Comparison of ENCODE assay signal across 12 cellular contexts in the genomic region with DNA sequence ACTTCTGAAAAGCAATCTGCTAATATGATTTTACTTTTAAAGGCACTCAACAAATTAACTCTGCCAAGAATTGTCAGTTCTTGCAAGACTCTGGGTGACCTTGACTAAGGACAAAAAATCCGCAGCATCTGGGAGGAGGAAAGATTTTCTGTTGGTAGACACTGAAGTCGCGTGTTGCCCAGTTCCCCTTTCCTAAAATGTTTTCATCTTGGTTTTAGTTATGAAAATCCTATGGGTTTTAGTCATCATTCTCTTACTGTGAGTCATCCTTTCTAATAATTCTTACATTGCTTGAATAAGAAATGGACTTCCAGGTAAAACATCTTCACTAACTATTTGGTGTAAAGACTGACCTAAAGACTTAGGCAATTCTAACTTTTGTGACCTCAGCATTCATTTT. TPM values are rescaled to one million over a fixed set of nuclear protein-coding genes. Genes with fewer than 3 reads are reported as not detected.
DNase-seq lines count a peak whose midpoint lies in the region; ATAC-seq, FAIRE-seq and TF ChIP-seq lines count a peak whose summit lies in the region.
"Had no signal": no experiment of that assay in that cellular context is flagged by ENCODE, and none has a peak within 500 bp of the region (broad histone marks: within the 10 kb centered on the region; RNA-seq: fewer than 3 reads in every experiment).

No MANE protein-coding gene starts in this region.

- no peak for TF ChIP-seq POLR2A in GM12892 (IDR thresholded peaks at IDR 0.05; ENCODE audit: low read depth, low read length)

- ATAC-seq in HG02938 (IDR thresholded peaks at IDR 0.05; ENCODE audit: unreplicated experiment): peak; percentile 46

- no peak overlapping the region for H3K4me3 ChIP-seq in hepatocyte

- no peak overlapping the region for H2AFZ ChIP-seq in hepatocyte

- H3K36me3 ChIP-seq in hepatocyte (replicated peaks; ENCODE audit: insufficient read depth, low read depth): no peaks in the 10 kb centered on the region

- no peak for FAIRE-seq in GM12892 (lab: Jason Lieb, UNC)

- no peak for TF ChIP-seq CTCF in hepatocyte (IDR thresholded peaks at IDR 0.05; ENCODE audit: poor library complexity)

- WGBS in hepatocyte (ENCODE audit: low lambda C conversion rate, missing lambda C conversion rate): 66% methylated on average over 3 of the region's 3 CpGs

- no peaks in the 10 kb centered on the region for H3K9me2 ChIP-seq in hepatocyte (replicated peaks; ENCODE audit: insufficient read depth)

- H3K4me1 ChIP-seq in hepatocyte (ENCODE audit: insufficient read depth): peaks cover 35% of the 10 kb centered on the region

- H3K4me2 ChIP-seq in hepatocyte: no peak overlapping the region

- no peaks in the 10 kb centered on the region for H4K20me1 ChIP-seq in hepatocyte (ENCODE audit: insufficient read depth, poor library complexity, severe bottlenecking)

- H3K27me3 ChIP-seq in hepatocyte: no peaks in the 10 kb centered on the region

- DNase-seq in GM12892 (ENCODE audit: insufficient read length): peak; percentile 26
- DNase-seq in RPMI8226: peak; percentile 30
- no peak for DNase-seq in hepatocyte (ENCODE audit: low spot score)
- DNase-seq in activated gamma-delta T cell treated with Interleukin-2 at 50 U/mL for 16 hours: no peak
- DNase-seq in activated T-cell treated with anti-CD3 and anti-CD28 coated beads for 4 hours: no peak
- no peak for DNase-seq in activated gamma-delta T cell (lab: John Stamatoyannopoulos, UW)
- DNase-seq in HPDE6-E6E7 (ENCODE audit: extremely low spot score): no peak
- DNase-seq: activated CD4-positive, alpha-beta T cell treated with anti-CD3 and anti-CD28 coated beads, Interleukin-2, amount 50 U/mL, for 1 hour; effector CD8-positive, alpha-beta T cell; naive B cell; NCI-H510A treated with DMSO at 0.1 percent for 48 hours had no signal

- H3K79me2 ChIP-seq in hepatocyte: no peaks in the 10 kb centered on the region

- H3K9me3 ChIP-seq in hepatocyte (ENCODE audit: low read depth): no peaks in the 10 kb centered on the region

- peak overlapping the region; percentile 6 for H3K27ac ChIP-seq in hepatocyte

RNA-seq across cellular contexts. Expression of a gene that starts 9.1 kb away (rescaled TPM):
- polyA plus RNA-seq in GM12892 (2012; ENCODE audit: missing spikeins): not detected
- total RNA-seq in hepatocyte: 1.5 TPM in 1 of 2 replicates, not detected in the other
- polyA plus RNA-seq in hepatocyte: 0.37 and 0.72 TPM in 2 replicates

RNA-seq across cellular contexts. Expression of a gene that starts 50.2 kb away (rescaled TPM):
- 0.66 TPM for polyA plus RNA-seq in GM12892 (2012; ENCODE audit: missing spikeins)
- 4.0 and 4.1 TPM in 2 replicates for total RNA-seq in hepatocyte
- polyA plus RNA-seq in hepatocyte: 0.66 and 0.85 TPM in 2 replicates

Comparison
In these comparisons a context has a peak if more than half of its experiments do, and no peak if none do; other contexts are left out.
1. DNase-seq: peak in GM12892 (single experiment) and RPMI8226 (single experiment); none in hepatocyte (single experiment), activated gamma-delta T cell treated with Interleukin-2 at 50 U/mL for 16 hours (single experiment), activated T-cell treated with anti-CD3 and anti-CD28 coated beads for 4 hours (single experiment), activated gamma-delta T cell (single experiment) and HPDE6-E6E7 (single experiment).